In genomic region chr15:57358611-57359010, GRCh38 we compare ENCODE assay signal across 27 cellular contexts. TPM values are rescaled to one million over a fixed set of nuclear protein-coding genes. Genes with fewer than 3 reads are reported as not detected.
"Had no signal": no experiment of that assay in that cellular context is flagged by ENCODE, and none has a peak within 500 bp of the region (broad histone marks: within the 10 kb centered on the region; RNA-seq: fewer than 3 reads in every experiment).

No MANE protein-coding gene starts in this region.

- H3K4me3 ChIP-seq: esophagus muscularis mucosa, heart left ventricle, psoas muscle, stomach, thyroid gland, upper lobe of left lung had no signal

- H3K27me3 ChIP-seq: esophagus muscularis mucosa, foreskin keratinocyte, heart left ventricle, thyroid gland, upper lobe of left lung had no signal

- H3K36me3 ChIP-seq: esophagus muscularis mucosa, heart left ventricle, stomach, thyroid gland, upper lobe of left lung had no signal

- H3K79me2 ChIP-seq: parathyroid adenoma had no signal

- H3K27ac ChIP-seq: esophagus muscularis mucosa, foreskin keratinocyte, heart left ventricle, parathyroid adenoma, psoas muscle, stomach, upper lobe of left lung had no signal

- ATAC-seq: activated CD4-positive, alpha-beta T cell treated with anti-CD3 and anti-CD28 coated beads for 36 hours; activated naive CD4-positive, alpha-beta T cell treated with anti-CD3 and anti-CD28 coated beads, Interleukin-2, amount 50 U/mL, for 72 hours; activated T-cell treated with anti-CD3 and anti-CD28 coated beads, Interleukin-2, amount 50 U/mL, for 72 hours; foreskin keratinocyte; heart left ventricle; left colon; psoas muscle; stimulated activated naive B cell treated with anti-CD40 and anti-IgM and Interleukin-4, amounts not matched to agents 10 μg/mL and 1 μg/mL and 100 μg/mL, for 72 hours had no signal

- H3K4me1 ChIP-seq: esophagus muscularis mucosa, heart left ventricle, parathyroid adenoma, psoas muscle, stomach, upper lobe of left lung had no signal

- FAIRE-seq: bronchial epithelial cell, kidney had no signal

- H3K9me3 ChIP-seq: esophagus muscularis mucosa, heart left ventricle, psoas muscle, stomach, thyroid gland, upper lobe of left lung had no signal

- H2AFZ ChIP-seq: parathyroid adenoma had no signal

- DNase-seq: activated CD4-positive, alpha-beta T cell treated with anti-CD3 and anti-CD28 coated beads for 36 hours; activated CD4-positive, CD25-positive, alpha-beta regulatory T cell; activated naive CD4-positive, alpha-beta T cell; activated T-cell treated with anti-CD3 and anti-CD28 coated beads for 4 hours; activated T-cell treated with anti-CD3 and anti-CD28 coated beads, Interleukin-2, amount 50 U/mL, for 72 hours; endodermal cell; foreskin keratinocyte; heart left ventricle; hypothalamus; immature natural killer cell; kidney; left colon; mammary epithelial cell; naive B cell; nephron progenitor cell; psoas muscle; stimulated activated CD4-positive, alpha-beta T cell treated with anti-CD3 and anti-CD28 coated beads, Interleukin-15, amount 100 ng/mL, for 24 hours; stimulated activated CD4-positive, alpha-beta T cell treated with anti-CD3 and anti-CD28 coated beads, Interleukin-2, amount 100 ng/mL, for 24 hours; stimulated activated naive B cell treated with anti-CD40 and anti-IgM and Interleukin-4, amounts not matched to agents 10 μg/mL and 1 μg/mL and 100 μg/mL, for 72 hours; stomach; T-helper 9 cell; thyroid gland; upper lobe of left lung had no signal

- H3K9ac ChIP-seq: parathyroid adenoma had no signal

RNA-seq across cellular contexts. Expression of gene CGNL1, which starts 17.7 kb away (rescaled TPM):
- total RNA-seq: activated CD4-positive, alpha-beta T cell treated with anti-CD3 and anti-CD28 coated beads for 36 hours; activated naive CD4-positive, alpha-beta T cell treated with anti-CD3 and anti-CD28 coated beads, Interleukin-2, amount 50 U/mL, for 72 hours; activated T-cell treated with anti-CD3 and anti-CD28 coated beads, Interleukin-2, amount 50 U/mL, for 72 hours had no signal
- polyA plus RNA-seq: immature natural killer cell had no signal
